ENCODE assay signal across 8 cellular contexts in genomic region chr17:65121916-65122821, GRCh38. TPM values are rescaled to one million over a fixed set of nuclear protein-coding genes. Genes with fewer than 3 reads are reported as not detected.
DNase-seq lines count a peak whose midpoint lies in the region; ATAC-seq and TF ChIP-seq lines count a peak whose summit lies in the region.

No MANE protein-coding gene starts in this region.

- H3K4me2 ChIP-seq in SK-N-SH (peak overlapping the region; percentile 67), OCI-LY7 (ENCODE audit: low read length) (peak overlapping the region; percentile 88)

- peak overlapping the region; percentile 82 for H3K9ac ChIP-seq in SK-N-SH

- peaks cover 11% of the 10 kb centered on the region for H3F3A ChIP-seq in SK-N-SH (replicated peaks; ENCODE audit: insufficient read depth)

- CTCF ChIA-PET in SK-N-SH (lab: Yijun Ruan, JAX) (interaction anchor here (0.6 to 2.5 kb wide), 11 partner anchors 12 to 147 kb away, joined by 3 to 28 read pairs (median 4); partner anchors contain the start of gene RGS9), OCI-LY7 (lab: Charles Lee; ENCODE audit: unreplicated experiment) (no interaction called here)

- H3K27me3 ChIP-seq in SK-N-SH (ENCODE audit: insufficient read depth): no peaks in the 10 kb centered on the region

- H3K27ac ChIP-seq in SK-N-SH (ENCODE audit: low read depth in 2 of 2, low read length in 1 of 2): peak overlapping the region in 1 of 2 experiments; percentile 57; a peak in 1 of 4 replicates
- H3K27ac ChIP-seq in OCI-LY7 (ENCODE audit: low read depth, low read length, poor library complexity, severe bottlenecking): peak overlapping the region; percentile 57

- peak overlapping the region; percentile 51 to 70 for H3K4me3 ChIP-seq in SK-N-SH (ENCODE audit: low read depth in 2 of 2, low read length in 1 of 2)
- peak overlapping the region; percentile 71 for H3K4me3 ChIP-seq in OCI-LY7 (ENCODE audit: low read depth, low read length, poor library complexity, severe bottlenecking)
- peak overlapping the region; percentile 56 for H3K4me3 ChIP-seq in epithelial cell of esophagus (ENCODE audit: low read length)

- H3K79me2 ChIP-seq in SK-N-SH (ENCODE audit: insufficient read depth): no peaks in the 10 kb centered on the region
- H3K79me2 ChIP-seq in OCI-LY7 (ENCODE audit: insufficient read depth, low read depth, low read length): no peaks in the 10 kb centered on the region

- no peaks in the 10 kb centered on the region for H4K20me1 ChIP-seq in SK-N-SH (ENCODE audit: insufficient read depth)
- no peaks in the 10 kb centered on the region for H4K20me1 ChIP-seq in OCI-LY7 (ENCODE audit: insufficient read depth, low read length)

- H2AFZ ChIP-seq in SK-N-SH (ENCODE audit: low read depth) (peak overlapping the region; percentile 94), OCI-LY7 (ENCODE audit: low read length) (peak overlapping the region; percentile 38; the same call in 1 of the 2 replicates)

- TSS peak; percentile 96 for BruUV-seq in OCI-LY7 (replicated peaks; lab: Mats Ljungman, UMichigan)

- POLR2A ChIA-PET in SK-N-SH (lab: Yijun Ruan, JAX) (interaction anchor here (0.6 to 1.9 kb wide), 11 partner anchors 10 to 631 kb away, joined by 3 to 10 read pairs (median 6); partner anchors contain the start of gene RGS9), OCI-LY7 (lab: Charles Lee) (interaction anchor here (0.6 to 1.7 kb wide), 4 partner anchors 33 to 903 kb away, joined by 3 to 7 read pairs (median 4); partner anchors contain the start of gene LRRC37A3)

- ATAC-seq in SK-N-SH treated with all-trans-retinoic acid at 6 μM for 48 hours: no peak

- intact Hi-C loops in OCI-LY7 (cut with micrococcal nuclease; ENCODE audit: unreplicated experiment): loop anchor here (5.0 kb wide), 1 partner anchor 60 kb away; no protein-coding TSS in a partner anchor

- DNase-seq in SK-N-SH: no peak
- peak; percentile 75 for DNase-seq in OCI-LY7 (ENCODE audit: low spot score)
- DNase-seq in epithelial cell of esophagus (ENCODE audit: low read depth): peak; percentile 56
- peak; percentile 22 for DNase-seq in renal cortical epithelial cell (ENCODE audit: low read depth)
- no peak for DNase-seq in GM19238 (ENCODE audit: insufficient read length, low spot score)
- DNase-seq in cerebellar cortex (ENCODE audit: low spot score): no peak
- DNase-seq in NCI-H526 treated with DMSO at 0.1 percent for 48 hours (lab: John Stamatoyannopoulos, UW): no peak

- H3K4me1 ChIP-seq in SK-N-SH (ENCODE audit: control insufficient read depth in 1 of 2, insufficient read depth in 2 of 2, low read depth in 1 of 2, low read length in 1 of 2): peaks cover 8% of the 10 kb centered on the region in 2 experiments; a peak in 3 of 4 replicates
- H3K4me1 ChIP-seq in OCI-LY7 (ENCODE audit: insufficient read depth, low read length, poor library complexity, severe bottlenecking): peaks cover 36% of the 10 kb centered on the region

- no peaks in the 10 kb centered on the region for H3K9me3 ChIP-seq in SK-N-SH
- H3K9me3 ChIP-seq in OCI-LY7 (ENCODE audit: low read length): no peaks in the 10 kb centered on the region

- no peaks in the 10 kb centered on the region for H3K36me3 ChIP-seq in SK-N-SH (replicated peaks in 1 of 2; ENCODE audit: control insufficient read depth in 1 of 2, insufficient read depth in 2 of 2, low read length in 1 of 2)
- 0 out of 2 replicates have a peak, but pooled peaks cover 2% of the 10 kb centered on the region for H3K36me3 ChIP-seq in OCI-LY7 (ENCODE audit: insufficient read depth, low read length)

- TF ChIP-seq RAD21 in SK-N-SH (IDR thresholded peaks at IDR 0.05; ENCODE audit: low read length): no peak

- no peak for TF ChIP-seq EP300 in SK-N-SH (IDR thresholded peaks at IDR 0.05; ENCODE audit: borderline replicate concordance in 1 of 2, low read depth in 1 of 2, low read length in 1 of 2)

- H3K9me2 ChIP-seq in SK-N-SH (no peaks in the 10 kb centered on the region), OCI-LY7 (ENCODE audit: insufficient read depth, low read length) (no peaks in the 10 kb centered on the region)

- WGBS in SK-N-SH (ENCODE audit: low lambda C conversion rate): 89% methylated on average over 12 of the region's 12 CpGs

- TF ChIP-seq CTCF in SK-N-SH (IDR thresholded peaks at IDR 0.05): no peak
- no peak for TF ChIP-seq CTCF in OCI-LY7 (conservative IDR thresholded peaks at IDR 0.05; ENCODE audit: low read length)
- no peak for TF ChIP-seq CTCF in epithelial cell of esophagus (IDR thresholded peaks at IDR 0.05; ENCODE audit: insufficient read depth, low read depth, low read length, missing control alignments)

TF ChIP-seq in SK-N-SH, 30 proteins besides CTCF, POLR2A, EP300 and RAD21:
- no peak for TF ChIP-seq POLR2AphosphoS5 (IDR thresholded peaks at IDR 0.05; ENCODE audit: low read depth, low read length)
- no peak for TF ChIP-seq MXI1 (IDR thresholded peaks at IDR 0.05; ENCODE audit: low read depth, low read length)

TF ChIP-seq in SK-N-SH treated with all-trans-retinoic acid at 6 μM for 48 hours, 23 proteins besides CTCF, POLR2A, EP300 and RAD21:
- TF ChIP-seq CSDC2 (CRISPR knock-in tag; IDR thresholded peaks at IDR 0.05) (no peak), ISL1 (CRISPR knock-in tag; IDR thresholded peaks at IDR 0.05) (no peak), ZNF565 (CRISPR knock-in tag; conservative IDR thresholded peaks at IDR 0.05; ENCODE audit: low read depth) (no peak), PPARA (CRISPR knock-in tag; IDR thresholded peaks at IDR 0.05; ENCODE audit: borderline replicate concordance) (no peak), ARNTL (CRISPR knock-in tag; IDR thresholded peaks at IDR 0.05; ENCODE audit: borderline replicate concordance, low read depth) (no peak), ZNF70 (CRISPR knock-in tag; IDR thresholded peaks at IDR 0.05) (no peak), RARB (CRISPR knock-in tag; IDR thresholded peaks at IDR 0.05) (no peak), ZC3H10 (CRISPR knock-in tag; IDR thresholded peaks at IDR 0.05) (no peak), TOX (CRISPR knock-in tag; IDR thresholded peaks at IDR 0.05; ENCODE audit: borderline replicate concordance) (no peak)

RNA-seq across cellular contexts. Expression of gene RGS9, which starts 15.0 kb away (rescaled TPM):
- polyA plus RNA-seq in SK-N-SH (2012; rRNA removed): 1.3 and 1.4 TPM in 2 replicates
- polyA plus RNA-seq in SK-N-SH (2012; cell fraction: cytosol; rRNA removed): 1.6 and 1.9 TPM in 2 replicates
- polyA plus RNA-seq in SK-N-SH (2012; cell fraction: nucleus; rRNA removed): 0.79 and 0.94 TPM in 2 replicates
- total RNA-seq in OCI-LY7 (2014; rRNA removed; shearing (Covaris generic)): 12.9 and 13.7 TPM in 2 replicates
- 22.2 and 26.4 TPM in 2 replicates for total RNA-seq in OCI-LY7 (2022)
- total RNA-seq in renal cortical epithelial cell: 2.7 and 4.2 TPM in 2 replicates

Comparison
In these comparisons a context has a peak if more than half of its experiments do, and no peak if none do; other contexts are left out.
1. DNase-seq: peak in OCI-LY7 (single experiment), epithelial cell of esophagus (single experiment) and renal cortical epithelial cell (single experiment); none in SK-N-SH (single experiment), GM19238 (single experiment), cerebellar cortex (single experiment) and NCI-H526 treated with DMSO at 0.1 percent for 48 hours (single experiment).
2. Peak in every context shown above with its lines, with median percentiles within 50 percentile points of each other: H3K4me3 ChIP-seq.